In genomic region chr6:169723200-169723909, GRCh38 we compare ENCODE assay signal across 8 cellular contexts. TPM values are rescaled to one million over a fixed set of nuclear protein-coding genes. Genes with fewer than 3 reads are reported as not detected.
DNase-seq lines count a peak whose midpoint lies in the region; ATAC-seq, FAIRE-seq and TF ChIP-seq lines count a peak whose summit lies in the region.

No MANE protein-coding gene starts in this region.

- H3K27ac Mint-ChIP-seq in activated B cell treated with CpG ODN at 0.5 μM for 24 hours, result peak overlapping the region; percentile 89

- CTCF ChIA-PET in activated B cell treated with CpG ODN at 0.5 μM for 24 hours (lab: Charles Lee), result interaction anchor here (1.1 to 2.0 kb wide), 2 partner anchors 16 to 21 kb away, joined by 3 to 6 read pairs; partner anchors contain the start of genes C6orf120 and WDR27

- H3K9me3 Mint-ChIP-seq in activated B cell treated with CpG ODN at 0.5 μM for 24 hours, result no peaks in the 10 kb centered on the region

- TF ChIP-seq POLR2A in spleen (IDR thresholded peaks at IDR 0.05), result no peak
- no peak for TF ChIP-seq POLR2A in H54 (IDR thresholded peaks at IDR 0.05; ENCODE audit: low read depth, low read length)

- H3K4me3 ChIP-seq in spleen, result peak overlapping the region; percentile 44 to 91 (median 67)

- no peaks in the 10 kb centered on the region for H3K27me3 ChIP-seq in spleen (replicated peaks in 1 of 7)

- H3K36me3 ChIP-seq in spleen, result peaks cover 0 to 7% (median 0%) of the 10 kb centered on the region in 6 donors

- POLR2A ChIA-PET in activated B cell treated with CpG ODN at 0.5 μM for 24 hours (lab: Charles Lee), result interaction anchor here (1.0 to 5.9 kb wide), 7 partner anchors 12 to 831 kb away, joined by 3 to 64 read pairs (median 5); partner anchors contain the start of genes C6orf120, DYNLT2, ERMARD and TBP

- in situ Hi-C loops in G401 (cut with HindIII; ENCODE audit: low sequenced_read_pairs), result no loop called here

- intact Hi-C loops in activated B cell treated with CpG ODN at 0.5 μM for 24 hours (cut with micrococcal nuclease), result loop anchor here (1.0 to 5.0 kb wide), 4 partner anchors 21 to 831 kb away; partner anchors contain the start of genes C6orf120, DLL1, FAM120B and TBP
- intact Hi-C loops in spleen (cut with DNase I; ENCODE audit: low total_unique reads), result no loop called here

- TF ChIP-seq CTCF in activated B cell treated with CpG ODN at 0.5 μM for 24 hours (IDR thresholded peaks at IDR 0.05), result no peak
- no peak for TF ChIP-seq CTCF in spleen (IDR thresholded peaks at IDR 0.05 in 8 of 11, conservative IDR thresholded peaks at IDR 0.05 in 3 of 11)

- WGBS in spleen, 5 donors, result 0 to 1% (median 1%) methylated on average over 29 to 70 of the region's 70 CpGs

- H3K9me3 ChIP-seq in spleen, result no peaks in the 10 kb centered on the region

- peaks cover 23 to 62% (median 43%) of the 10 kb centered on the region in 6 donors for H3K4me1 ChIP-seq in spleen

- H3K27me3 Mint-ChIP-seq in activated B cell treated with CpG ODN at 0.5 μM for 24 hours, result no peaks in the 10 kb centered on the region

- H3K4me1 Mint-ChIP-seq in activated B cell treated with CpG ODN at 0.5 μM for 24 hours, result peaks cover 30% of the 10 kb centered on the region

- H3K27ac ChIP-seq in caudate nucleus (ENCODE audit: low read depth, low read length) (peak overlapping the region; percentile 39), spleen (peak overlapping the region; percentile 73 to 98 (median 94))

- peaks cover 10% of the 10 kb centered on the region for H3K36me3 Mint-ChIP-seq in activated B cell treated with CpG ODN at 0.5 μM for 24 hours (ENCODE audit: low read depth)

- DNase-seq in G401 (ENCODE audit: low spot score), result peak; percentile 70
- peak; percentile 72 for DNase-seq in KG1 (lab: John Stamatoyannopoulos, UW)
- DNase-seq in activated B cell treated with CpG ODN at 0.5 μM for 24 hours, result peak; percentile 76
- DNase-seq in caudate nucleus (lab: John Stamatoyannopoulos, UW), result peak in 51 of 61 donors; percentile 22 to 81 (median 53)
- DNase-seq in islet precursor cell, result peak; percentile 77
- peak; percentile 94 for DNase-seq in spleen
- DNase-seq in H54 (ENCODE audit: insufficient read length, low spot score), result no peak

- peak; percentile 35 for ATAC-seq in GM21576 (IDR thresholded peaks at IDR 0.05; ENCODE audit: unreplicated experiment)
- ATAC-seq in activated B cell treated with CpG ODN at 0.5 μM for 24 hours (ENCODE audit: low read depth), result peak; percentile 45

- FAIRE-seq in H54 (lab: Jason Lieb, UNC), result no peak

- H3K4me3 Mint-ChIP-seq in activated B cell treated with CpG ODN at 0.5 μM for 24 hours, result peak overlapping the region; percentile 82

RNA-seq across cellular contexts. Expression of gene PHF10, which starts 0.9 kb away (rescaled TPM):
- 43.2 and 47.4 TPM in 2 replicates for total RNA-seq in G401 (2014; rRNA removed; shearing (Covaris generic))
- total RNA-seq in activated B cell treated with CpG ODN at 0.5 μM for 24 hours (35.1 and 36.6 TPM in 2 replicates), spleen (100 to 1,000 TPM in 1 of 7 donors, 10 to 100 TPM in 6; 41.0 to 102 (median 67.3) TPM)
- 10 to 100 TPM; 36.7 to 53.9 (median 49.6) TPM for polyA plus RNA-seq in spleen

RNA-seq across cellular contexts. Expression of gene C6orf120, which starts 21.4 kb away (rescaled TPM):
- 43.4 and 54.8 TPM in 2 replicates for total RNA-seq in G401 (2014; rRNA removed; shearing (Covaris generic))
- total RNA-seq in activated B cell treated with CpG ODN at 0.5 μM for 24 hours, result 21.7 and 24.8 TPM in 2 replicates
- total RNA-seq in spleen, result 10 to 100 TPM; 18.5 to 39.5 (median 24.8) TPM
- polyA plus RNA-seq in spleen, result 10 to 100 TPM in 1 of 3 donors, 1 to 10 TPM in 2; 6.7 to 10.5 (median 9.8) TPM

RNA-seq across cellular contexts. Expression of gene WDR27, which starts 21.5 kb away (rescaled TPM):
- total RNA-seq in G401 (2014; rRNA removed; shearing (Covaris generic)), result 12.1 and 20.9 TPM in 2 replicates
- 36.8 and 49.1 TPM in 2 replicates for total RNA-seq in activated B cell treated with CpG ODN at 0.5 μM for 24 hours
- total RNA-seq in spleen, result 10 to 100 TPM; 30.7 to 69.5 (median 57.8) TPM
- 10 to 100 TPM; 17.6 to 26.6 (median 22.6) TPM for polyA plus RNA-seq in spleen

RNA-seq across cellular contexts. Expression of gene DYNLT2, which starts 28.0 kb away (rescaled TPM):
- total RNA-seq in G401 (2014; rRNA removed; shearing (Covaris generic)), result 0.37 and 1.6 TPM in 2 replicates
- 3.7 and 4.4 TPM in 2 replicates for total RNA-seq in activated B cell treated with CpG ODN at 0.5 μM for 24 hours
- 1 to 10 TPM; 2.8 to 3.8 (median 3.7) TPM for total RNA-seq in spleen
- polyA plus RNA-seq in spleen, result 1 to 10 TPM; 3.5 to 3.9 (median 3.6) TPM

RNA-seq across cellular contexts. Expression of gene ERMARD, which starts 28.1 kb away (rescaled TPM):
- 15.8 and 26.2 TPM in 2 replicates for total RNA-seq in G401 (2014; rRNA removed; shearing (Covaris generic))
- total RNA-seq in activated B cell treated with CpG ODN at 0.5 μM for 24 hours, result 33.5 and 45.4 TPM in 2 replicates
- 10 to 100 TPM; 23.1 to 37.8 (median 30.9) TPM for total RNA-seq in spleen
- 10 to 100 TPM; 48.3 to 87.3 (median 57.4) TPM for polyA plus RNA-seq in spleen
